In genomic region chr14:20295067-20295466, GRCh38 we compare ENCODE assay signal across 10 cellular contexts.
DNase-seq lines count a peak whose midpoint lies in the region; ATAC-seq and TF ChIP-seq lines count a peak whose summit lies in the region.
"Had no signal": no experiment of that assay in that cellular context is flagged by ENCODE, and none has a peak within 500 bp of the region (broad histone marks: within the 10 kb centered on the region; RNA-seq: fewer than 3 reads in every experiment).

No MANE protein-coding gene starts in this region.

- H3K36me3 ChIP-seq in GM06990 (ENCODE audit: control insufficient read depth, insufficient read depth, low read length), result peaks cover 5% of the 10 kb centered on the region

- DNase-seq in GM06990 (ENCODE audit: extremely low read depth, insufficient read length) (peak; percentile 40), NOMO-1 (lab: John Stamatoyannopoulos, UW; ENCODE audit: unreplicated experiment in 2 of 2) (peak; percentile 21 to 70), NCI-H187 (lab: John Stamatoyannopoulos, UW) (no peak), NK-92 (lab: John Stamatoyannopoulos, UW; ENCODE audit: unreplicated experiment) (no peak), HuH-7 (ENCODE audit: low spot score) (no peak), NCI-H510A treated with DMSO at 0.1 percent for 48 hours (lab: John Stamatoyannopoulos, UW) (no peak)
- DNase-seq: KBM-7 had no signal

- peak; percentile 49 for ATAC-seq in GM19328 (IDR thresholded peaks at IDR 0.05; ENCODE audit: unreplicated experiment)
- peak; percentile 84 for ATAC-seq in HG02884 (IDR thresholded peaks at IDR 0.05; ENCODE audit: unreplicated experiment)
- ATAC-seq: esophagus mucosa had no signal

- H3K4me3 ChIP-seq in GM06990 (replicated peaks; ENCODE audit: low read depth, low read length), result no peak overlapping the region

- TF ChIP-seq CTCF in GM06990 (IDR thresholded peaks at IDR 0.05; ENCODE audit: insufficient read depth, low read length, poor library complexity, severe bottlenecking), result no peak

- H3K27me3 ChIP-seq in GM06990 (replicated peaks; ENCODE audit: control insufficient read depth, insufficient read depth, low read length), result no peaks in the 10 kb centered on the region

Comparison
In these comparisons a context has a peak if more than half of its experiments do, and no peak if none do; other contexts are left out.
1. DNase-seq: peak in GM06990 (single experiment) and NOMO-1 (2 of 2); none in NCI-H187 (0 of 2), NK-92 (single experiment), HuH-7 (single experiment) and NCI-H510A treated with DMSO at 0.1 percent for 48 hours (single experiment).